In the genomic region with DNA sequence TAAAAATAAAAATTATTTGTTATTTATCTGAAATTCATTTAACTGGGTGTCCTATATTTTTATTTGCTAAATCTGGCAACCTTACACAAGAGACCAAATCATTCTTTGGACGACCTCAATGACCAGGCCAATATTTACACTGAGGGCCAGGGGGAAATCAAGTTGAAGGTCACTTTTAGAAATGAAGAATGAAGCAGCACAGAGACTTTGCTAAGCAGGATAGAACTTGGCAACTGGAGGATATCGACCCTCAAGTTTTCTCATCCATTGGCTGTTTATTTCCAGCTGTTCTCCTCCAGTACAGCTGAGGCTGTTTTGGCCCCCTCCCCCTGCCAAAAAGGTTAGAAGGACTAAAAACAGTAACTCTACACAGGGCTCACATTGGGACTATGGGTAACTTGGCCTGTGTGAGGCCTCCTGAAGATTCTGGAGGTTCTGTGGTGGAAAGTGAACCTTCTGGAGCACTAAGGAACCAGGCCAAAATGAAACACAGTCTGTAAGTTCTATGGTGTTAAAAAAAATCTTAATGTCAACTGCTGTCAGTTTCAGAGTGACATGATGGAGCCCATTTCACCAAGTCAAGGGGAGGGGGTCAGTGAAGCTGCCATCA, we compare ENCODE assay signal across 1 cellular context.
TF ChIP-seq lines count a peak whose summit lies in the region.

No MANE protein-coding gene starts in this region.

TF ChIP-seq in HepG2, 621 proteins besides CTCF, POLR2A, EP300 and RAD21 (continued from another document and continues in another):
- TF ChIP-seq, protein P1, sequence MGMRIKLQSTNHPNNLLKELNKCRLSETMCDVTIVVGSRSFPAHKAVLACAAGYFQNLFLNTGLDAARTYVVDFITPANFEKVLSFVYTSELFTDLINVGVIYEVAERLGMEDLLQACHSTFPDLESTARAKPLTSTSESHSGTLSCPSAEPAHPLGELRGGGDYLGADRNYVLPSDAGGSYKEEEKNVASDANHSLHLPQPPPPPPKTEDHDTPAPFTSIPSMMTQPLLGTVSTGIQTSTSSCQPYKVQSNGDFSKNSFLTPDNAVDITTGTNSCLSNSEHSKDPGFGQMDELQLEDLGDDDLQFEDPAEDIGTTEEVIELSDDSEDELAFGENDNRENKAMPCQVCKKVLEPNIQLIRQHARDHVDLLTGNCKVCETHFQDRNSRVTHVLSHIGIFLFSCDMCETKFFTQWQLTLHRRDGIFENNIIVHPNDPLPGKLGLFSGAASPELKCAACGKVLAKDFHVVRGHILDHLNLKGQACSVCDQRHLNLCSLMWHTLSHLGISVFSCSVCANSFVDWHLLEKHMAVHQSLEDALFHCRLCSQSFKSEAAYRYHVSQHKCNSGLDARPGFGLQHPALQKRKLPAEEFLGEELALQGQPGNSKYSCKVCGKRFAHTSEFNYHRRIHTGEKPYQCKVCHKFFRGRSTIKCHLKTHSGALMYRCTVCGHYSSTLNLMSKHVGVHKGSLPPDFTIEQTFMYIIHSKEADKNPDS (CRISPR knock-in tag; IDR thresholded peaks at IDR 0.05) = no peak
- TF ChIP-seq ZNF343 (CRISPR knock-in tag; IDR thresholded peaks at IDR 0.05) (no peak), ZNF660 (CRISPR knock-in tag; IDR thresholded peaks at IDR 0.05; ENCODE audit: borderline replicate concordance, low read depth) (no peak), ZFYVE20 (CRISPR knock-in tag; IDR thresholded peaks at IDR 0.05; ENCODE audit: borderline replicate concordance, low read depth) (no peak), SMC3 (IDR thresholded peaks at IDR 0.05; ENCODE audit: low read length) (peak; percentile 45), DR1 (CRISPR knock-in tag; IDR thresholded peaks at IDR 0.05) (no peak), ZFP41 (CRISPR knock-in tag; IDR thresholded peaks at IDR 0.05; ENCODE audit: borderline replicate concordance) (no peak), SIN3B (IDR thresholded peaks at IDR 0.05; ENCODE audit: low read length) (no peak), DMAP1 (CRISPR knock-in tag; IDR thresholded peaks at IDR 0.05) (no peak), PHF21A (CRISPR knock-in tag; IDR thresholded peaks at IDR 0.05) (peak; percentile 51; the same call in 1 of the 2 replicates), FOXP1 (IDR thresholded peaks at IDR 0.05) (no peak), FOXP1 (CRISPR knock-in tag; IDR thresholded peaks at IDR 0.05) (peak; percentile 86; the same call in 1 of the 2 replicates), HMGA1 (CRISPR knock-in tag; conservative IDR thresholded peaks at IDR 0.05) (no peak), ZNF331 (CRISPR knock-in tag; IDR thresholded peaks at IDR 0.05) (peak; percentile 76; the same call in 1 of the 2 replicates), TEAD3 (CRISPR knock-in tag; optimal IDR thresholded peaks at IDR 0.05; ENCODE audit: borderline replicate concordance) (peak; percentile 85), FOXA1 (IDR thresholded peaks at IDR 0.05) (peak; percentile 70), FOXA1 (CRISPR knock-in tag; IDR thresholded peaks at IDR 0.05) (peak; percentile 96), SALL2 (CRISPR knock-in tag; IDR thresholded peaks at IDR 0.05) (no peak), ZNF292 (CRISPR knock-in tag; IDR thresholded peaks at IDR 0.05; ENCODE audit: borderline replicate concordance, low read depth) (peak; percentile 75; the same call in 1 of the 2 replicates), ZBTB20 (CRISPR knock-in tag; IDR thresholded peaks at IDR 0.05; ENCODE audit: borderline replicate concordance, low read depth) (no peak), ZNF614 (CRISPR knock-in tag; IDR thresholded peaks at IDR 0.05; ENCODE audit: borderline replicate concordance) (no peak), BHLHE40 (IDR thresholded peaks at IDR 0.05; ENCODE audit: low read length) (no peak), KAT8 (CRISPR knock-in tag; IDR thresholded peaks at IDR 0.05) (peak; percentile 58), ZNF761 (CRISPR knock-in tag; conservative IDR thresholded peaks at IDR 0.05) (no peak), LCORL (IDR thresholded peaks at IDR 0.05) (no peak), LCORL (CRISPR knock-in tag; IDR thresholded peaks at IDR 0.05) (no peak; the same call in 1 of the 2 replicates), DPF2 (CRISPR knock-in tag; IDR thresholded peaks at IDR 0.05; ENCODE audit: borderline replicate concordance, low read depth) (peak; percentile 57; the same call in 1 of the 2 replicates), GATAD1 (CRISPR knock-in tag; IDR thresholded peaks at IDR 0.05) (peak; percentile 29; the same call in 1 of the 2 replicates), ZNF317 (CRISPR knock-in tag; IDR thresholded peaks at IDR 0.05) (no peak), JARID2 (CRISPR knock-in tag; IDR thresholded peaks at IDR 0.05; ENCODE audit: insufficient replicate concordance) (no peak), TCF7L2 (IDR thresholded peaks at IDR 0.05; ENCODE audit: low read depth, low read length) (no peak)
- TF ChIP-seq, protein P2, sequence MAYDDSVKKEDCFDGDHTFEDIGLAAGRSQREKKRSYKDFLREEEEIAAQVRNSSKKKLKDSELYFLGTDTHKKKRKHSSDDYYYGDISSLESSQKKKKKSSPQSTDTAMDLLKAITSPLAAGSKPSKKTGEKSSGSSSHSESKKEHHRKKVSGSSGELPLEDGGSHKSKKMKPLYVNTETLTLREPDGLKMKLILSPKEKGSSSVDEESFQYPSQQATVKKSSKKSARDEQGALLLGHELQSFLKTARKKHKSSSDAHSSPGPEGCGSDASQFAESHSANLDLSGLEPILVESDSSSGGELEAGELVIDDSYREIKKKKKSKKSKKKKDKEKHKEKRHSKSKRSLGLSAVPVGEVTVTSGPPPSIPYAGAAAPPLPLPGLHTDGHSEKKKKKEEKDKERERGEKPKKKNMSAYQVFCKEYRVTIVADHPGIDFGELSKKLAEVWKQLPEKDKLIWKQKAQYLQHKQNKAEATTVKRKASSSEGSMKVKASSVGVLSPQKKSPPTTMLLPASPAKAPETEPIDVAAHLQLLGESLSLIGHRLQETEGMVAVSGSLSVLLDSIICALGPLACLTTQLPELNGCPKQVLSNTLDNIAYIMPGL (CRISPR knock-in tag; IDR thresholded peaks at IDR 0.05; ENCODE audit: borderline replicate concordance in 1 of 2, low read depth in 1 of 2) = peak in 1 of 2 experiments; percentile 34; a peak in 1 of 4 replicates
- TF ChIP-seq, protein P3, sequence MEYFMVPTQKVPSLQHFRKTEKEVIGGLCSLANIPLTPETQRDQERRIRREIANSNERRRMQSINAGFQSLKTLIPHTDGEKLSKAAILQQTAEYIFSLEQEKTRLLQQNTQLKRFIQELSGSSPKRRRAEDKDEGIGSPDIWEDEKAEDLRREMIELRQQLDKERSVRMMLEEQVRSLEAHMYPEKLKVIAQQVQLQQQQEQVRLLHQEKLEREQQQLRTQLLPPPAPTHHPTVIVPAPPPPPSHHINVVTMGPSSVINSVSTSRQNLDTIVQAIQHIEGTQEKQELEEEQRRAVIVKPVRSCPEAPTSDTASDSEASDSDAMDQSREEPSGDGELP (IDR thresholded peaks at IDR 0.05; ENCODE audit: borderline replicate concordance, low read depth) = peak; percentile 84
- TF ChIP-seq, protein P4, sequence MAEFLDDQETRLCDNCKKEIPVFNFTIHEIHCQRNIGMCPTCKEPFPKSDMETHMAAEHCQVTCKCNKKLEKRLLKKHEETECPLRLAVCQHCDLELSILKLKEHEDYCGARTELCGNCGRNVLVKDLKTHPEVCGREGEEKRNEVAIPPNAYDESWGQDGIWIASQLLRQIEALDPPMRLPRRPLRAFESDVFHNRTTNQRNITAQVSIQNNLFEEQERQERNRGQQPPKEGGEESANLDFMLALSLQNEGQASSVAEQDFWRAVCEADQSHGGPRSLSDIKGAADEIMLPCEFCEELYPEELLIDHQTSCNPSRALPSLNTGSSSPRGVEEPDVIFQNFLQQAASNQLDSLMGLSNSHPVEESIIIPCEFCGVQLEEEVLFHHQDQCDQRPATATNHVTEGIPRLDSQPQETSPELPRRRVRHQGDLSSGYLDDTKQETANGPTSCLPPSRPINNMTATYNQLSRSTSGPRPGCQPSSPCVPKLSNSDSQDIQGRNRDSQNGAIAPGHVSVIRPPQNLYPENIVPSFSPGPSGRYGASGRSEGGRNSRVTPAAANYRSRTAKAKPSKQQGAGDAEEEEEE (CRISPR knock-in tag; IDR thresholded peaks at IDR 0.05; ENCODE audit: borderline replicate concordance) = no peak
- TF ChIP-seq, protein P5, sequence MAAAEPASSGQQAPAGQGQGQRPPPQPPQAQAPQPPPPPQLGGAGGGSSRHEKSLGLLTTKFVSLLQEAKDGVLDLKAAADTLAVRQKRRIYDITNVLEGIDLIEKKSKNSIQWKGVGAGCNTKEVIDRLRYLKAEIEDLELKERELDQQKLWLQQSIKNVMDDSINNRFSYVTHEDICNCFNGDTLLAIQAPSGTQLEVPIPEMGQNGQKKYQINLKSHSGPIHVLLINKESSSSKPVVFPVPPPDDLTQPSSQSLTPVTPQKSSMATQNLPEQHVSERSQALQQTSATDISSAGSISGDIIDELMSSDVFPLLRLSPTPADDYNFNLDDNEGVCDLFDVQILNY (CRISPR knock-in tag; conservative IDR thresholded peaks at IDR 0.05) = no peak
- TF ChIP-seq, protein P6, sequence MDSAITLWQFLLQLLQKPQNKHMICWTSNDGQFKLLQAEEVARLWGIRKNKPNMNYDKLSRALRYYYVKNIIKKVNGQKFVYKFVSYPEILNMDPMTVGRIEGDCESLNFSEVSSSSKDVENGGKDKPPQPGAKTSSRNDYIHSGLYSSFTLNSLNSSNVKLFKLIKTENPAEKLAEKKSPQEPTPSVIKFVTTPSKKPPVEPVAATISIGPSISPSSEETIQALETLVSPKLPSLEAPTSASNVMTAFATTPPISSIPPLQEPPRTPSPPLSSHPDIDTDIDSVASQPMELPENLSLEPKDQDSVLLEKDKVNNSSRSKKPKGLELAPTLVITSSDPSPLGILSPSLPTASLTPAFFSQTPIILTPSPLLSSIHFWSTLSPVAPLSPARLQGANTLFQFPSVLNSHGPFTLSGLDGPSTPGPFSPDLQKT (CRISPR knock-in tag; IDR thresholded peaks at IDR 0.05; ENCODE audit: borderline replicate concordance) = no peak
- TF ChIP-seq, protein P7, sequence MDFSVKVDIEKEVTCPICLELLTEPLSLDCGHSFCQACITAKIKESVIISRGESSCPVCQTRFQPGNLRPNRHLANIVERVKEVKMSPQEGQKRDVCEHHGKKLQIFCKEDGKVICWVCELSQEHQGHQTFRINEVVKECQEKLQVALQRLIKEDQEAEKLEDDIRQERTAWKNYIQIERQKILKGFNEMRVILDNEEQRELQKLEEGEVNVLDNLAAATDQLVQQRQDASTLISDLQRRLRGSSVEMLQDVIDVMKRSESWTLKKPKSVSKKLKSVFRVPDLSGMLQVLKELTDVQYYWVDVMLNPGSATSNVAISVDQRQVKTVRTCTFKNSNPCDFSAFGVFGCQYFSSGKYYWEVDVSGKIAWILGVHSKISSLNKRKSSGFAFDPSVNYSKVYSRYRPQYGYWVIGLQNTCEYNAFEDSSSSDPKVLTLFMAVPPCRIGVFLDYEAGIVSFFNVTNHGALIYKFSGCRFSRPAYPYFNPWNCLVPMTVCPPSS (IDR thresholded peaks at IDR 0.05) = no peak
- TF ChIP-seq, protein P8, sequence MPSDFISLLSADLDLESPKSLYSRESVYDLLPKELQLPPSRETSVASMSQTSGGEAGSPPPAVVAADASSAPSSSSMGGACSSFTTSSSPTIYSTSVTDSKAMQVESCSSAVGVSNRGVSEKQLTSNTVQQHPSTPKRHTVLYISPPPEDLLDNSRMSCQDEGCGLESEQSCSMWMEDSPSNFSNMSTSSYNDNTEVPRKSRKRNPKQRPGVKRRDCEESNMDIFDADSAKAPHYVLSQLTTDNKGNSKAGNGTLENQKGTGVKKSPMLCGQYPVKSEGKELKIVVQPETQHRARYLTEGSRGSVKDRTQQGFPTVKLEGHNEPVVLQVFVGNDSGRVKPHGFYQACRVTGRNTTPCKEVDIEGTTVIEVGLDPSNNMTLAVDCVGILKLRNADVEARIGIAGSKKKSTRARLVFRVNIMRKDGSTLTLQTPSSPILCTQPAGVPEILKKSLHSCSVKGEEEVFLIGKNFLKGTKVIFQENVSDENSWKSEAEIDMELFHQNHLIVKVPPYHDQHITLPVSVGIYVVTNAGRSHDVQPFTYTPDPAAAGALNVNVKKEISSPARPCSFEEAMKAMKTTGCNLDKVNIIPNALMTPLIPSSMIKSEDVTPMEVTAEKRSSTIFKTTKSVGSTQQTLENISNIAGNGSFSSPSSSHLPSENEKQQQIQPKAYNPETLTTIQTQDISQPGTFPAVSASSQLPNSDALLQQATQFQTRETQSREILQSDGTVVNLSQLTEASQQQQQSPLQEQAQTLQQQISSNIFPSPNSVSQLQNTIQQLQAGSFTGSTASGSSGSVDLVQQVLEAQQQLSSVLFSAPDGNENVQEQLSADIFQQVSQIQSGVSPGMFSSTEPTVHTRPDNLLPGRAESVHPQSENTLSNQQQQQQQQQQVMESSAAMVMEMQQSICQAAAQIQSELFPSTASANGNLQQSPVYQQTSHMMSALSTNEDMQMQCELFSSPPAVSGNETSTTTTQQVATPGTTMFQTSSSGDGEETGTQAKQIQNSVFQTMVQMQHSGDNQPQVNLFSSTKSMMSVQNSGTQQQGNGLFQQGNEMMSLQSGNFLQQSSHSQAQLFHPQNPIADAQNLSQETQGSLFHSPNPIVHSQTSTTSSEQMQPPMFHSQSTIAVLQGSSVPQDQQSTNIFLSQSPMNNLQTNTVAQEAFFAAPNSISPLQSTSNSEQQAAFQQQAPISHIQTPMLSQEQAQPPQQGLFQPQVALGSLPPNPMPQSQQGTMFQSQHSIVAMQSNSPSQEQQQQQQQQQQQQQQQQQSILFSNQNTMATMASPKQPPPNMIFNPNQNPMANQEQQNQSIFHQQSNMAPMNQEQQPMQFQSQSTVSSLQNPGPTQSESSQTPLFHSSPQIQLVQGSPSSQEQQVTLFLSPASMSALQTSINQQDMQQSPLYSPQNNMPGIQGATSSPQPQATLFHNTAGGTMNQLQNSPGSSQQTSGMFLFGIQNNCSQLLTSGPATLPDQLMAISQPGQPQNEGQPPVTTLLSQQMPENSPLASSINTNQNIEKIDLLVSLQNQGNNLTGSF (CRISPR knock-in tag; IDR thresholded peaks at IDR 0.05) = no peak
- TF ChIP-seq, protein P9, sequence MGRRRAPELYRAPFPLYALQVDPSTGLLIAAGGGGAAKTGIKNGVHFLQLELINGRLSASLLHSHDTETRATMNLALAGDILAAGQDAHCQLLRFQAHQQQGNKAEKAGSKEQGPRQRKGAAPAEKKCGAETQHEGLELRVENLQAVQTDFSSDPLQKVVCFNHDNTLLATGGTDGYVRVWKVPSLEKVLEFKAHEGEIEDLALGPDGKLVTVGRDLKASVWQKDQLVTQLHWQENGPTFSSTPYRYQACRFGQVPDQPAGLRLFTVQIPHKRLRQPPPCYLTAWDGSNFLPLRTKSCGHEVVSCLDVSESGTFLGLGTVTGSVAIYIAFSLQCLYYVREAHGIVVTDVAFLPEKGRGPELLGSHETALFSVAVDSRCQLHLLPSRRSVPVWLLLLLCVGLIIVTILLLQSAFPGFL (CRISPR knock-in tag; IDR thresholded peaks at IDR 0.05) = no peak
- TF ChIP-seq, protein P10, sequence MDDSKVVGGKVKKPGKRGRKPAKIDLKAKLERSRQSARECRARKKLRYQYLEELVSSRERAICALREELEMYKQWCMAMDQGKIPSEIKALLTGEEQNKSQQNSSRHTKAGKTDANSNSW (CRISPR knock-in tag; IDR thresholded peaks at IDR 0.05; ENCODE audit: borderline replicate concordance) = no peak
